1 cellular context compared by ENCODE assay signal in the genomic region with DNA sequence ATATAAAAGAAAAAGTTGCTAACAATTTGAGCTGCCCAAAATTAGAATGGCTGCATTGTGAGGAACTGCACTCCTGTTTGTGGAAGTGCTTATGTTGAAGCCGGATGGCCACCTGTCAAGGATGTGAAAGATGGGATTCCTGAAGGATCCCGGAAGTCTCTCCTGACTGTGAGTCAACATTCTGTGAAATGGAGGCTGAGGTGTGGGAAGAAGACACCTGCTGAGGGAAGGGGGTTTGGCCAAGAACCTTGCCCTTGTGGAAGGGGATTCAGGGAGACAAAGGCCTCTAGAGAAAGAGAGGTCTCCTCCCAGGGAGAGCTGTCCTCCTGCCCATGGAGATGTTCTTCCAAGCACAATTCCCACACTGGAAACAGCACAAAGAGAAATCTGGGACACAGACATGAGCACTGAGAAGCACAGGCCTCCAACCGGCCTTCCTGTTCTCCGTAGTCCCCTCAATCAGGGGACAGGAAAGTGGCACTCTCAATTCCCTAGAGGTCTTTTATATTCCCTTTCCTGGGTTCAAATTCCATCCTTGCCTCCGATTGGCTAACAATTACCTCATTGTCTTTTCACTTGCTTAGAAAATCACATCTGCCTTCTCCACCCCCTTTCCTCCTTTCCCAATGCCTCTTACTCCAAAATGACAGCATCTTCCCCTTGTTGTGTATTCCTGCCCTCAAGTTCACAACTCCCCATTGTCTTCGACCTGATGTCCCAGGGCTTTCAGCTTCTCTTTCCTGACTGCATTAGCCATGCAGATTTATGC.
A peak's percentile ranks its signal among the peaks of the same experiment; 100 is the strongest.
TF ChIP-seq lines count a peak whose summit lies in the region.

No MANE protein-coding gene starts in this region.

TF ChIP-seq in K562, 482 proteins besides CTCF, POLR2A, EP300 and RAD21 (continued from another document and continues in another):
- TF ChIP-seq, protein P1, sequence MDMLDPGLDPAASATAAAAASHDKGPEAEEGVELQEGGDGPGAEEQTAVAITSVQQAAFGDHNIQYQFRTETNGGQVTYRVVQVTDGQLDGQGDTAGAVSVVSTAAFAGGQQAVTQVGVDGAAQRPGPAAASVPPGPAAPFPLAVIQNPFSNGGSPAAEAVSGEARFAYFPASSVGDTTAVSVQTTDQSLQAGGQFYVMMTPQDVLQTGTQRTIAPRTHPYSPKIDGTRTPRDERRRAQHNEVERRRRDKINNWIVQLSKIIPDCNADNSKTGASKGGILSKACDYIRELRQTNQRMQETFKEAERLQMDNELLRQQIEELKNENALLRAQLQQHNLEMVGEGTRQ (CRISPR knock-in tag; IDR thresholded peaks at IDR 0.05) = no peak
- TF ChIP-seq KDM5B (IDR thresholded peaks at IDR 0.05; ENCODE audit: insufficient replicate concordance, low read depth, low read length) (no peak), DACH1 (IDR thresholded peaks at IDR 0.05; ENCODE audit: partially characterized antibody) (no peak), SLC30A9 (CRISPR knock-in tag; IDR thresholded peaks at IDR 0.05) (no peak), HMGXB4 (CRISPR knock-in tag; IDR thresholded peaks at IDR 0.05) (no peak), NONO (IDR thresholded peaks at IDR 0.05; ENCODE audit: low read depth in 2 of 2, low read length in 1 of 2) (no peak), KAT7 (CRISPR knock-in tag; IDR thresholded peaks at IDR 0.05; ENCODE audit: borderline replicate concordance) (no peak), NR4A1 (CRISPR knock-in tag; IDR thresholded peaks at IDR 0.05) (no peak), NR4A1 (tag; IDR thresholded peaks at IDR 0.05) (no peak), MEF2A (IDR thresholded peaks at IDR 0.05; ENCODE audit: control insufficient read depth, low read depth, low read length) (no peak), ARID4B (CRISPR knock-in tag; IDR thresholded peaks at IDR 0.05) (no peak), MEIS2 (IDR thresholded peaks at IDR 0.05; ENCODE audit: partially characterized antibody) (peak; percentile 77), MGA (IDR thresholded peaks at IDR 0.05) (no peak), ZNF239 (CRISPR knock-in tag; IDR thresholded peaks at IDR 0.05) (no peak; the same call in 1 of the 2 replicates), KAT2B (IDR thresholded peaks at IDR 0.05; ENCODE audit: low read depth, low read length) (no peak), GTF2B (IDR thresholded peaks at IDR 0.05; ENCODE audit: extremely low read depth, insufficient read length) (no peak), SETDB1 (IDR thresholded peaks at IDR 0.05; ENCODE audit: low read length) (no peak), ARHGAP35 (IDR thresholded peaks at IDR 0.05; ENCODE audit: partially characterized antibody) (no peak), ETS2 (tag; IDR thresholded peaks at IDR 0.05; ENCODE audit: borderline replicate concordance, poor library complexity, severe bottlenecking) (no peak), TGIF2 (CRISPR knock-in tag; IDR thresholded peaks at IDR 0.05) (no peak), JUNB (CRISPR knock-in tag; conservative IDR thresholded peaks at IDR 0.05) (no peak), PPARD (CRISPR knock-in tag; IDR thresholded peaks at IDR 0.05) (no peak), IFI16 (CRISPR knock-in tag; IDR thresholded peaks at IDR 0.05) (no peak), ZBTB26 (CRISPR knock-in tag; IDR thresholded peaks at IDR 0.05) (peak; percentile 67; the same call in 1 of the 2 replicates), KDM2B (CRISPR knock-in tag; IDR thresholded peaks at IDR 0.05) (no peak), ETV5 (CRISPR knock-in tag; IDR thresholded peaks at IDR 0.05; ENCODE audit: low read depth) (peak; percentile 61; the same call in 1 of the 2 replicates), MAZ (CRISPR knock-in tag; conservative IDR thresholded peaks at IDR 0.05 in 1 of 2, IDR thresholded peaks at IDR 0.05 in 1 of 2) (no peak), PHTF2 (CRISPR knock-in tag; IDR thresholded peaks at IDR 0.05) (no peak), HNRNPL (IDR thresholded peaks at IDR 0.05; ENCODE audit: low read depth, low read length) (no peak), TEAD4 (IDR thresholded peaks at IDR 0.05; ENCODE audit: low read length) (no peak), TEAD4 (CRISPR knock-in tag; IDR thresholded peaks at IDR 0.05; ENCODE audit: borderline replicate concordance) (no peak), SIN3B (IDR thresholded peaks at IDR 0.05; ENCODE audit: low read depth) (no peak)
